ENCODE assay signal across 18 cellular contexts in the genomic region with DNA sequence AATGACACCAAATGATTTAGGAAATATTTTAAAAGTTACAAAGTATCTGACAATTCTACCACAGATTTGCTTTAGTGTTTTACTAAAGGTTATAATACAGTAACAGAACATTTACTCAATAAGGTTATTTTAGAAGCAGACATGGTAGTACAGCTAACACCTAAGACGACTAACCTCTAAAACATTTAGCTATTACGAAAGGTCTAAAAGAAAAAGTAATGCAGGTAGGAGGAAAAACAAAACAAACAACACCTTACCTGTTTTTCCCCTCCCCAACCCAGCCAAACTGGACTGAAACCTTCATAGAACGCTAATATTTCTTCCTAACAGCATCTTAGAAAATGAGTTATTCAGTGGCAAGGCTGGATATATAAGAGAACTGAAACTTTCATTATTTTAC.
DNase-seq lines count a peak whose midpoint lies in the region; FAIRE-seq and TF ChIP-seq lines count a peak whose summit lies in the region.
"Had no signal": no experiment of that assay in that cellular context is flagged by ENCODE, and none has a peak within 500 bp of the region (broad histone marks: within the 10 kb centered on the region; RNA-seq: fewer than 3 reads in every experiment).

No MANE protein-coding gene starts in this region.

- intact Hi-C loops in PC-9 (cut with micrococcal nuclease; ENCODE audit: unreplicated experiment) (no loop called here), lower leg skin (cut with DNase I; ENCODE audit: low total_unique reads) (no loop called here)

- no peaks in the 10 kb centered on the region; the same call in 1 of the 2 replicates for H3F3A ChIP-seq in PC-9 (ENCODE audit: insufficient read depth, low read depth)

- H2BK120ac ChIP-seq in trophoblast cell (ENCODE audit: insufficient read depth, low read length, poor library complexity), result no peak overlapping the region

- peak overlapping the region; percentile 28 for H3K27ac ChIP-seq in PC-9
- no peak overlapping the region for H3K27ac ChIP-seq in trophoblast cell (ENCODE audit: low read depth, low read length)

- no peak overlapping the region for H2BK12ac ChIP-seq in trophoblast cell (ENCODE audit: low read length)

- H3K23ac ChIP-seq in trophoblast cell (ENCODE audit: low read length), result no peak overlapping the region

- BruUV-seq in PC-9 (replicated peaks; lab: Mats Ljungman, UMichigan), result no TSS peak

- FAIRE-seq in D721Med (lab: Jason Lieb, UNC) (peak; percentile 25), bronchial epithelial cell (lab: Jason Lieb, UNC) (no peak)
- FAIRE-seq: H1 had no signal

- no peak overlapping the region for H3K14ac ChIP-seq in trophoblast cell (ENCODE audit: low read length)

- H4K20me1 ChIP-seq in PC-9 (ENCODE audit: insufficient read depth), result no peaks in the 10 kb centered on the region

- H2AK5ac ChIP-seq in trophoblast cell (ENCODE audit: low read length), result no peak overlapping the region

- H3K27me3 ChIP-seq in PC-9 (ENCODE audit: insufficient read depth, low read depth), result no peaks in the 10 kb centered on the region
- no peaks in the 10 kb centered on the region for H3K27me3 ChIP-seq in bronchial epithelial cell (ENCODE audit: control insufficient read depth, insufficient read depth, low read length)
- no peaks in the 10 kb centered on the region for H3K27me3 ChIP-seq in trophoblast cell (ENCODE audit: insufficient read depth, low read length)
- H3K27me3 ChIP-seq: BE2C had no signal

- H3K4me1 ChIP-seq in PC-9 (replicated peaks; ENCODE audit: insufficient read depth) (peaks cover 13% of the 10 kb centered on the region), trophoblast cell (ENCODE audit: control insufficient read depth in 1 of 2, insufficient read depth in 2 of 2, low read length in 2 of 2) (no peaks in the 10 kb centered on the region)
- H3K4me1 ChIP-seq: BE2C, Caco-2, HAP-1 had no signal

- no peak overlapping the region for H3K4ac ChIP-seq in trophoblast cell (ENCODE audit: low read depth, low read length)

- H3K18ac ChIP-seq in trophoblast cell (ENCODE audit: low read length), result no peak overlapping the region

- H2AFZ ChIP-seq in PC-9 (no peak overlapping the region), trophoblast cell (ENCODE audit: insufficient read depth, low read length, poor library complexity) (no peak overlapping the region)

- peak overlapping the region; percentile 1; the same call in 1 of the 2 replicates for H3K4me2 ChIP-seq in PC-9
- no peak overlapping the region for H3K4me2 ChIP-seq in trophoblast cell (ENCODE audit: low read length)

- H4K12ac ChIP-seq in trophoblast cell (ENCODE audit: low read depth, low read length), result no peak overlapping the region

- no CpG with 5 or more reads among the region's 3 CpGs for WGBS in trophoblast cell (ENCODE audit: extremely low coverage, insufficient coverage, insufficient read length)
- WGBS in lower leg skin, 2 donors, result 91 to 93% methylated on average over 3 of the region's 3 CpGs

- H3K79me1 ChIP-seq in trophoblast cell (ENCODE audit: low read length), result no peaks in the 10 kb centered on the region

- no peak overlapping the region for H3K9ac ChIP-seq in trophoblast cell (ENCODE audit: low read length)

- DNase-seq in D721Med (ENCODE audit: insufficient read length, low spot score) (no peak), PC-9 (peak in 1 of 2 experiments; percentile 61), bronchial epithelial cell (ENCODE audit: low read depth) (peak; percentile 68), trophoblast cell (peak; percentile 20 to 73), DMS79 (lab: John Stamatoyannopoulos, UW) (no peak), HuH-7 (ENCODE audit: low spot score) (no peak), NCI-H2227 treated with DMSO at 0.1 percent for 48 hours (lab: John Stamatoyannopoulos, UW) (no peak), lower leg skin (ENCODE audit: low spot score in 2 of 2) (no peak)
- DNase-seq: ACHN; BE2C; C1 segment of cervical spinal cord; Caco-2; CD4-positive, CD25-positive, alpha-beta regulatory T cell; DMS153; DMS79 treated with DMSO at 0.1 percent for 48 hours; GF-D8 had no signal

- peaks cover 6% of the 10 kb centered on the region; the same call in 1 of the 2 replicates for H3K9me3 ChIP-seq in PC-9 (ENCODE audit: insufficient read depth, low read depth)
- no peaks in the 10 kb centered on the region for H3K9me3 ChIP-seq in trophoblast cell (ENCODE audit: insufficient read depth, low read depth, low read length)
- H3K9me3 ChIP-seq: BE2C, Caco-2, HAP-1 had no signal

- H4K8ac ChIP-seq in trophoblast cell (ENCODE audit: low read depth, low read length), result no peak overlapping the region

- H3K79me2 ChIP-seq in PC-9 (ENCODE audit: low read depth) (no peaks in the 10 kb centered on the region), trophoblast cell (ENCODE audit: control insufficient read depth, insufficient read depth, low read length, poor library complexity) (no peaks in the 10 kb centered on the region)

- H3K4me3 ChIP-seq in PC-9 (no peak overlapping the region), bronchial epithelial cell (ENCODE audit: low read depth, low read length) (no peak overlapping the region), trophoblast cell (ENCODE audit: low read depth, low read length) (no peak overlapping the region), lower leg skin (ENCODE audit: low read depth, poor library complexity, severe bottlenecking) (no peak overlapping the region)
- H3K4me3 ChIP-seq: HAP-1 had no signal

- CTCF ChIA-PET in PC-9 (lab: Charles Lee), result no interaction called here

- no peak overlapping the region for H2BK5ac ChIP-seq in trophoblast cell (ENCODE audit: low read depth, low read length, poor library complexity)

- no peak for TF ChIP-seq POLR2A in lower leg skin (IDR thresholded peaks at IDR 0.05)

- H3K36me3 ChIP-seq in PC-9 (ENCODE audit: low read depth) (peaks cover 24% of the 10 kb centered on the region; the same call in 1 of the 2 replicates), bronchial epithelial cell (ENCODE audit: control insufficient read depth, insufficient read depth, low read length) (no peaks in the 10 kb centered on the region), trophoblast cell (ENCODE audit: control insufficient read depth in 1 of 2, insufficient read depth in 2 of 2, low read length in 2 of 2) (peaks cover 0 to 2% of the 10 kb centered on the region in 2 experiments)
- H3K36me3 ChIP-seq: BE2C, HAP-1 had no signal

- POLR2A ChIA-PET in PC-9 (lab: Charles Lee; ENCODE audit: unreplicated experiment), result no interaction called here

- H3K9me2 ChIP-seq in PC-9 (ENCODE audit: insufficient read depth), result peaks cover 5% of the 10 kb centered on the region; the same call in 1 of the 2 replicates

- no peak overlapping the region for H4K91ac ChIP-seq in trophoblast cell (ENCODE audit: low read depth, low read length)

- TF ChIP-seq CTCF in D721Med (IDR thresholded peaks at IDR 0.05; ENCODE audit: insufficient read depth, missing control alignments) (no peak), PC-9 (conservative IDR thresholded peaks at IDR 0.05) (no peak), bronchial epithelial cell (IDR thresholded peaks at IDR 0.05; ENCODE audit: insufficient read depth, low read length, severe bottlenecking) (no peak), lower leg skin (IDR thresholded peaks at IDR 0.05) (no peak)

Comparison
In these comparisons a context has a peak if more than half of its experiments do, and no peak if none do; other contexts are left out.
1. DNase-seq: peak in bronchial epithelial cell (single experiment) and trophoblast cell (2 of 2); none in D721Med (single experiment), DMS79 (single experiment), HuH-7 (single experiment), NCI-H2227 treated with DMSO at 0.1 percent for 48 hours (single experiment) and lower leg skin (0 of 2).